ENCODE assay signal across 22 cellular contexts in genomic region chr3:158447408-158447807, GRCh38.
"Had no signal": no experiment of that assay in that cellular context is flagged by ENCODE, and none has a peak within 500 bp of the region (broad histone marks: within the 10 kb centered on the region; RNA-seq: fewer than 3 reads in every experiment).

No MANE protein-coding gene starts in this region.

- H3K4me1 ChIP-seq: heart right ventricle, neural progenitor cell, tibial artery, upper lobe of left lung, uterus had no signal

- H3K9ac ChIP-seq: neural progenitor cell had no signal

- H3K27ac ChIP-seq: coronary artery, heart right ventricle, neural progenitor cell, ovary, tibial artery, upper lobe of left lung, uterus had no signal

- H3K9me3 ChIP-seq: ovary, tibial artery, upper lobe of left lung, uterus had no signal

- H3K4me2 ChIP-seq: neural progenitor cell had no signal

- H3K36me3 ChIP-seq: heart right ventricle, neural progenitor cell, ovary, tibial artery, upper lobe of left lung, uterus had no signal

- H2AFZ ChIP-seq: neural progenitor cell had no signal

- DNase-seq: effector CD4-positive, alpha-beta T cell; endodermal cell; foreskin melanocyte; heart right ventricle; hypothalamus; islet precursor cell; left cardiac atrium; left ventricle myocardium superior; mesenchymal stem cell; midbrain; nucleus accumbens; ovary; right cardiac atrium; stimulated activated CD4-positive, alpha-beta T cell treated with anti-CD3 and anti-CD28 coated beads, Interleukin-4, amount 100 ng/mL, for 1 hour; tibial artery; upper lobe of left lung; uterus had no signal

- H3K4me3 ChIP-seq: coronary artery, heart right ventricle, lung, neural progenitor cell, ovary, tibial artery, upper lobe of left lung, uterus had no signal

- H3K27me3 ChIP-seq: heart right ventricle, neural progenitor cell, ovary, tibial artery, upper lobe of left lung, uterus had no signal

- ATAC-seq: heart right ventricle; left cardiac atrium; left ventricle myocardium superior; natural killer cell treated with Interleukin-12 subunit alpha and Interleukin-12 subunit beta and Interleukin-15 and Interleukin-18, amount 100 ng/mL, for 72 hours; right cardiac atrium; stimulated activated memory B cell treated with anti-CD40 and anti-IgM and Interleukin-4, amounts not matched to agents 10 μg/mL and 1 μg/mL and 100 μg/mL, for 72 hours had no signal
